17 cellular contexts compared by ENCODE assay signal in genomic region chr10:2279666-2280065, GRCh38.
"Had no signal": no experiment of that assay in that cellular context is flagged by ENCODE, and none has a peak within 500 bp of the region (broad histone marks: within the 10 kb centered on the region; RNA-seq: fewer than 3 reads in every experiment).

No MANE protein-coding gene starts in this region.

- DNase-seq: activated CD4-positive, alpha-beta T cell treated with anti-CD3 and anti-CD28 coated beads, Interleukin-2, amount 50 U/mL, for 1 hour; activated CD4-positive, CD25-positive, alpha-beta regulatory T cell treated with anti-CD3 and anti-CD28 coated beads, Interleukin-2, amount 50 U/mL, for 72 hours; activated CD8-positive, alpha-beta memory T cell treated with anti-CD3 and anti-CD28 coated beads, Interleukin-2, amount 50 U/mL, for 4 hours; activated effector memory CD4-positive, alpha-beta T cell treated with Interleukin-2 at 50 U/mL for 16 hours; activated naive CD4-positive, alpha-beta T cell treated with anti-CD3 and anti-CD28 coated beads, Interleukin-2, amount 10 ng/mL, durations not matched to agents 7 days and 5 days; activated naive CD8-positive, alpha-beta T cell treated with anti-CD3 and anti-CD28 coated beads, Interleukin-2, amount 50 U/mL, for 24 hours; activated T-cell treated with anti-CD3 and anti-CD28 coated beads, Interleukin-2, amount 50 U/mL, for 4 hours; anterior cingulate cortex; midbrain; occipital lobe; stimulated activated CD4-positive, alpha-beta T cell treated with anti-CD3 and anti-CD28 coated beads, Interleukin-12 subunit alpha, Interleukin-12 subunit beta, amount 100 ng/mL, for 4 hours; stimulated activated CD4-positive, alpha-beta T cell treated with anti-CD3 and anti-CD28 coated beads, Interleukin-1b, Interleukin-23, amount 100 ng/mL, for 48 hours; stimulated activated naive CD4-positive, alpha-beta T cell treated with Interleukin-2 at 50 U/mL for 16 hours; substantia nigra; tibial artery had no signal

- H3K4me1 ChIP-seq: right atrium auricular region, tibial artery had no signal

- H3K4me3 ChIP-seq: coronary artery, right atrium auricular region, tibial artery had no signal

- H3K27me3 ChIP-seq: right atrium auricular region, tibial artery had no signal

- H3K36me3 ChIP-seq: right atrium auricular region, tibial artery had no signal

- H3K27ac ChIP-seq: coronary artery, right atrium auricular region, tibial artery had no signal

- H3K9me3 ChIP-seq: right atrium auricular region, tibial artery had no signal
